11 cellular contexts compared by ENCODE assay signal in genomic region chr11:119671561-119672015, GRCh38. TPM values are rescaled to one million over a fixed set of nuclear protein-coding genes. Genes with fewer than 3 reads are reported as not detected.
DNase-seq lines count a peak whose midpoint lies in the region; ATAC-seq and TF ChIP-seq lines count a peak whose summit lies in the region.
"Had no signal": no experiment of that assay in that cellular context is flagged by ENCODE, and none has a peak within 500 bp of the region (broad histone marks: within the 10 kb centered on the region; RNA-seq: fewer than 3 reads in every experiment).

No MANE protein-coding gene starts in this region.

- no peak for TF ChIP-seq POLR2A in uterus (IDR thresholded peaks at IDR 0.05)

- intact Hi-C loops in left lung (cut with DNase I), result no loop called here
- intact Hi-C loops in uterus (cut with DNase I; ENCODE audit: low total_unique reads), result no loop called here

- H3K36me3 ChIP-seq in ectodermal cell (ENCODE audit: control insufficient read depth, insufficient read depth, low read length) (peaks cover 22% of the 10 kb centered on the region), left lung (peaks cover 0 to 9% of the 10 kb centered on the region in 2 donors), uterus (no peaks in the 10 kb centered on the region)

- H3K9me3 ChIP-seq in ectodermal cell (ENCODE audit: control insufficient read depth, low read length) (no peaks in the 10 kb centered on the region), left lung (no peaks in the 10 kb centered on the region), uterus (no peaks in the 10 kb centered on the region)
- H3K9me3 ChIP-seq: tibial artery had no signal

- no peak overlapping the region for H3K4me3 ChIP-seq in ectodermal cell (ENCODE audit: insufficient read depth, low read depth, low read length)
- H3K4me3 ChIP-seq in left lung, result no peak overlapping the region
- H3K4me3 ChIP-seq in uterus, result no peak overlapping the region
- H3K4me3 ChIP-seq: tibial artery had no signal

- ATAC-seq in left lung (peak; percentile 9), HG03469 (IDR thresholded peaks at IDR 0.05; ENCODE audit: unreplicated experiment) (no peak), GM19324 (IDR thresholded peaks at IDR 0.05; ENCODE audit: low FRiP score, unreplicated experiment) (no peak)

- H3K27me3 ChIP-seq in ectodermal cell (ENCODE audit: control insufficient read depth, insufficient read depth, low read length, poor library complexity, severe bottlenecking) (no peaks in the 10 kb centered on the region), left lung (no peaks in the 10 kb centered on the region), uterus (no peaks in the 10 kb centered on the region)
- H3K27me3 ChIP-seq: tibial artery had no signal

- H3K27ac ChIP-seq in ectodermal cell (ENCODE audit: insufficient read depth, low read depth, low read length, poor library complexity, severe bottlenecking) (peak overlapping the region; percentile 48), left lung (no peak overlapping the region), uterus (peak overlapping the region; percentile 41 to 56)
- H3K27ac ChIP-seq: tibial artery had no signal

- H3K4me1 ChIP-seq in ectodermal cell (ENCODE audit: control insufficient read depth, insufficient read depth, low read length) (peaks cover 4% of the 10 kb centered on the region), left lung (peaks cover 8 to 29% of the 10 kb centered on the region in 2 donors), uterus (peaks cover 0 to 11% of the 10 kb centered on the region in 2 donors)

- TF ChIP-seq CTCF in left lung (IDR thresholded peaks at IDR 0.05), result no peak
- TF ChIP-seq CTCF in uterus (IDR thresholded peaks at IDR 0.05), result no peak

- DNase-seq in SHP77 (lab: John Stamatoyannopoulos, UW) (peak; percentile 32 to 59), SHP77 treated with DMSO at 0.1 percent for 48 hours (lab: John Stamatoyannopoulos, UW) (no peak), left lung (peak in 1 of 2 donors; percentile 72), uterus (peak in 1 of 2 donors; percentile 39)
- no peak for DNase-seq in stimulated activated naive CD4-positive, alpha-beta T cell (lab: John Stamatoyannopoulos, UW)
- DNase-seq: activated T-cell treated with anti-CD3 and anti-CD28 coated beads, Interleukin-2, amount 50 U/mL, for 48 hours; NCI-H774 had no signal

- 87 to 88% methylated on average over 12 of the region's 12 CpGs for WGBS in ectodermal cell, 2 experiments

RNA-seq across cellular contexts. Expression of gene NECTIN1, which starts 57.4 kb away (rescaled TPM):
- 89.1 TPM for polyA plus RNA-seq in ectodermal cell (2013, experiment 1 of 4)
- 98.6 TPM for polyA plus RNA-seq in ectodermal cell (2013, experiment 2 of 4)
- 60.9 TPM for polyA plus RNA-seq in ectodermal cell (2013, experiment 3 of 4)
- 68.4 TPM for polyA plus RNA-seq in ectodermal cell (2013, experiment 4 of 4)
- total RNA-seq in left lung (10 to 100 TPM; 13.0 to 13.8 TPM), uterus (10 to 100 TPM in 1 of 4 donors, 1 to 10 TPM in 2, not detected in 1; 1.3 to 10.6 (median 9.2) TPM)

Comparison
In these comparisons a context has a peak if more than half of its experiments do, and no peak if none do; other contexts are left out.
1. DNase-seq: peak in SHP77 (2 of 2); none in SHP77 treated with DMSO at 0.1 percent for 48 hours (single experiment) and stimulated activated naive CD4-positive, alpha-beta T cell (0 of 6).
2. H3K27ac ChIP-seq: peak in ectodermal cell (single experiment) and uterus (2 of 2); none in left lung (0 of 2).